ENCODE assay signal across 28 cellular contexts in the genomic region with DNA sequence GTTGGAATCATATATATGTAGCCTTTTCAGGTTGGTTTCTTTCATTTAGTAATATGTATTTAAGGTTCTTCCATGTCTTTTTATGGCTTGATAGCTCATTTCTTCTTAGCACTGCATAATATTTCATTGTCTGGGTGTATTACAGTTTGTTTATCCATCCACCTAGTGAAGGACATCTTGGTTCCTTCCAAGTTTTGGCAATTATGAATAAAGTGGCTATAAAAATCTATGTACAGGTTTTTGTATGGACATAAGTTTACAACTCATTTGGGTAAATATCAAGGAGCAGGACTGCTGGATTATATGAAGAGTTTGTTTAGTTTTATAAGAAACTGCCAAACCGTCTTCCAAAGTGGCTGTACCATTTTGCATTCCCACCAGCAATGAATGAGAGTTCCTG.
"Had no signal": no experiment of that assay in that cellular context is flagged by ENCODE, and none has a peak within 500 bp of the region (broad histone marks: within the 10 kb centered on the region; RNA-seq: fewer than 3 reads in every experiment).

No MANE protein-coding gene starts in this region.

- H3K4me1 ChIP-seq: neural progenitor cell had no signal

- H2AFZ ChIP-seq: hepatocyte, neural progenitor cell had no signal

- H3K9me3 Mint-ChIP-seq: activated B cell treated with CpG ODN at 0.5 μM for 24 hours; stimulated activated effector memory CD8-positive, alpha-beta T cell treated with anti-CD3 and anti-CD28 coated beads, Interleukin-12 subunit alpha, Interleukin-12 subunit beta, amount 100 ng/mL, for 72 hours; T-helper 2 cell treated with Interferon-gamma antibody and Interleukin-4, amounts not matched to agents 5 μg/mL and 100 μg/mL, for 36 hours had no signal

- H3K4me2 ChIP-seq: neural progenitor cell had no signal

- ATAC-seq: gastroesophageal sphincter; naive thymus-derived CD8-positive, alpha-beta T cell; right lobe of liver; stimulated activated effector memory CD8-positive, alpha-beta T cell treated with anti-CD3 and anti-CD28 coated beads, Interleukin-12 subunit alpha, Interleukin-12 subunit beta, amount 100 ng/mL, for 72 hours; upper lobe of right lung had no signal

- H3K27ac Mint-ChIP-seq: activated B cell treated with CpG ODN at 0.5 μM for 24 hours; activated naive CD8-positive, alpha-beta T cell treated with anti-CD3 and anti-CD28 coated beads for 36 hours; brain; mesothelial cell of epicardium; neural progenitor cell; stimulated activated effector memory CD8-positive, alpha-beta T cell treated with anti-CD3 and anti-CD28 coated beads, Interleukin-12 subunit alpha, Interleukin-12 subunit beta, amount 100 ng/mL, for 72 hours; stimulated activated naive CD8-positive, alpha-beta T cell treated with anti-CD3 and anti-CD28 coated beads, Interleukin-15, Interleukin-2, amounts not matched to agents 100 ng/mL and 50 ng/mL, for 24 hours; T-helper 2 cell treated with Interferon-gamma antibody and Interleukin-4, amounts not matched to agents 5 μg/mL and 100 μg/mL, for 36 hours had no signal

- H3K4me3 ChIP-seq: ascending aorta, cardiac muscle cell, colonic mucosa, gastroesophageal sphincter, hepatocyte, neural progenitor cell, right lobe of liver, skin epidermis, upper lobe of right lung had no signal

- H3K27me3 ChIP-seq: ascending aorta, cardiac muscle cell, colonic mucosa, gastroesophageal sphincter, hepatocyte, neural progenitor cell, right lobe of liver, upper lobe of right lung had no signal

- H3K4me3 Mint-ChIP-seq: activated B cell treated with CpG ODN at 0.5 μM for 24 hours; activated naive CD8-positive, alpha-beta T cell treated with anti-CD3 and anti-CD28 coated beads for 36 hours; brain; mesothelial cell of epicardium; naive thymus-derived CD8-positive, alpha-beta T cell; neural progenitor cell; stimulated activated effector memory CD8-positive, alpha-beta T cell treated with anti-CD3 and anti-CD28 coated beads, Interleukin-12 subunit alpha, Interleukin-12 subunit beta, amount 100 ng/mL, for 72 hours; stimulated activated naive CD8-positive, alpha-beta T cell treated with anti-CD3 and anti-CD28 coated beads, Interleukin-15, Interleukin-2, amounts not matched to agents 100 ng/mL and 50 ng/mL, for 24 hours; T-helper 2 cell treated with Interferon-gamma antibody and Interleukin-4, amounts not matched to agents 5 μg/mL and 100 μg/mL, for 36 hours had no signal

- H3K9ac ChIP-seq: neural progenitor cell had no signal

- DNase-seq: activated B cell treated with CpG ODN at 0.5 μM for 24 hours; activated CD4-positive, alpha-beta T cell treated with anti-CD3 and anti-CD28 coated beads, Interleukin-2, amount 50 U/mL, for 1 hour; activated effector memory CD4-positive, alpha-beta T cell treated with Interleukin-2 at 50 U/mL for 16 hours; activated naive CD4-positive, alpha-beta T cell treated with Interleukin-2 at 50 U/mL for 16 hours; activated naive CD8-positive, alpha-beta T cell treated with anti-CD3 and anti-CD28 coated beads for 36 hours; activated T-cell treated with anti-CD3 and anti-CD28 coated beads for 4 hours; cerebellar nuclear complex; colonic mucosa; effector CD8-positive, alpha-beta T cell; islet precursor cell; mammary epithelial cell; naive thymus-derived CD8-positive, alpha-beta T cell; posterior cingulate gyrus; right lobe of liver; stimulated activated CD4-positive, alpha-beta T cell treated with anti-CD3 and anti-CD28 coated beads, Interleukin-4, amount 100 ng/mL, for 24 hours; substantia nigra; upper lobe of right lung had no signal

- H3K9me3 ChIP-seq: ascending aorta, colonic mucosa, gastroesophageal sphincter, right lobe of liver, upper lobe of right lung had no signal

- H3K27me3 Mint-ChIP-seq: activated B cell treated with CpG ODN at 0.5 μM for 24 hours; activated naive CD8-positive, alpha-beta T cell treated with anti-CD3 and anti-CD28 coated beads for 36 hours; brain; naive thymus-derived CD8-positive, alpha-beta T cell; stimulated activated naive CD8-positive, alpha-beta T cell treated with anti-CD3 and anti-CD28 coated beads, Interleukin-15, Interleukin-2, amounts not matched to agents 100 ng/mL and 50 ng/mL, for 24 hours had no signal

- H3K27ac ChIP-seq: ascending aorta, cardiac muscle cell, colonic mucosa, hepatocyte, neural progenitor cell, right lobe of liver, upper lobe of right lung had no signal

- H3K36me3 ChIP-seq: cardiac muscle cell, colonic mucosa, neural progenitor cell, right lobe of liver had no signal
